20 cellular contexts compared by ENCODE assay signal in the genomic region with DNA sequence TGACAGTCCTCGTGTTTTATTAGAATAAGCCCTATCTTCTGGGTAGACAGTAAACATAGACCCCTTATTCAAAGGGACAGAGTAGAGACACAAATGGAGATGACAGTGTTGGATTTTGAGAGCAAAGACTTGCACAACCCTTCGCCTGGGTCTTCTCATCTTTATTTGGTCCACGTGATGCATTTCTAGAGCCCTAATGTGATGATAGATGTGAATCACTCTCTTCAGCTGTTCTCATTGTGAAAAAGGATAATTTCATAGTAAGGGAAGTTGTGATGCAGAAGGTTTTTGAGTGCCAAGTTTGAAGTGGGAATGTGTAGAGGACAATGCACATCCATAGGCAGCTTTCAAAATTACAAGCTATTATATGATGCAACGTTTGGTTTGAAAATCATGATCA.
"Had no signal": no experiment of that assay in that cellular context is flagged by ENCODE, and none has a peak within 500 bp of the region (broad histone marks: within the 10 kb centered on the region; RNA-seq: fewer than 3 reads in every experiment).

No MANE protein-coding gene starts in this region.

- FAIRE-seq: small intestine had no signal

- H3K4me1 ChIP-seq: left ventricle myocardium inferior, right atrium auricular region, spleen, suprapubic skin, tibial artery, upper lobe of right lung had no signal

- DNase-seq: hypothalamus; islet precursor cell; left ventricle myocardium inferior; mesendoderm; naive thymus-derived CD4-positive, alpha-beta T cell; ovary; small intestine; spleen; stimulated activated CD4-positive, alpha-beta T cell treated with anti-CD3 and anti-CD28 coated beads, Interleukin-4, amount 100 ng/mL, for 24 hours; stimulated activated naive CD4-positive, alpha-beta T cell; tibial artery; trophoblast cell; upper lobe of right lung had no signal

- H3K4me3 ChIP-seq: left ventricle myocardium inferior, lung, ovary, right atrium auricular region, spleen, suprapubic skin, thoracic aorta, tibial artery, upper lobe of right lung had no signal

- H3K36me3 ChIP-seq: left ventricle myocardium inferior, ovary, right atrium auricular region, spleen, suprapubic skin, thoracic aorta, tibial artery, upper lobe of right lung had no signal

- H3K9me3 ChIP-seq: left ventricle myocardium inferior, ovary, right atrium auricular region, spleen, suprapubic skin, thoracic aorta, tibial artery, upper lobe of right lung had no signal

- H3K27ac ChIP-seq: left ventricle myocardium inferior, ovary, right atrium auricular region, spleen, suprapubic skin, thoracic aorta, tibial artery, upper lobe of right lung had no signal

- ATAC-seq: naive thymus-derived CD4-positive, alpha-beta T cell; natural killer cell treated with Interleukin-12 subunit alpha and Interleukin-12 subunit beta and Interleukin-15 and Interleukin-18, amount 100 ng/mL, for 72 hours; sciatic nerve; stimulated activated effector memory CD8-positive, alpha-beta T cell treated with anti-CD3 and anti-CD28 coated beads, Interleukin-12 subunit alpha, Interleukin-12 subunit beta, amount 100 ng/mL, for 72 hours; upper lobe of right lung had no signal

- H3K27me3 ChIP-seq: ovary, right atrium auricular region, spleen, suprapubic skin, tibial artery had no signal
